25 cellular contexts compared by ENCODE assay signal in the genomic region with DNA sequence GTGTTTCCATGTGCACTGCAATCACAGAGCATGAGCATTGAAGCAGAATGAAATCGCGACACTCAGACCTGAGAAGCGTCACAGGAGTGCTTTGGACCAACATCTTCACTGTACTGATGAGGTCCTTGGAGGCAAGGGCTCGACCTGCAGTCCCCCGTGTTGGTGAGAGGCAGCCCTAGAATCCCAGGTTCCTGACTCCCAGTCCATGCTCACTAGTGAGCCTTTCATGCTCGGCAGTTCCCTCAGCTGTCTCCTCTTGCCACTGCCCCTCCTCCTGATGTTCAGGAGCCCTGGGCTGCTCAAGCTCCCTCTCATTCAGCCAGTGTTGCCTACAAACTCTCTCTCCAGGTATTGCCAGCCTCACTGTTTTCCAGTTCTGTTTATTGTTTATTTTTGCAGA.
"Had no signal": no experiment of that assay in that cellular context is flagged by ENCODE, and none has a peak within 500 bp of the region (broad histone marks: within the 10 kb centered on the region; RNA-seq: fewer than 3 reads in every experiment).

No MANE protein-coding gene starts in this region.

- H3K4me3 ChIP-seq: gastroesophageal sphincter, hepatocyte, right lobe of liver, skin epidermis, upper lobe of right lung had no signal

- H3K9me3 Mint-ChIP-seq: activated CD4-positive, alpha-beta T cell treated with anti-CD3 and anti-CD28 coated beads, Interleukin-2, amount 10 ng/mL, durations not matched to agents 7 days and 5 days had no signal

- ATAC-seq: activated CD8-positive, alpha-beta memory T cell treated with anti-CD3 and anti-CD28 coated beads, Interleukin-2, amount 10 ng/mL, durations not matched to agents 7 days and 5 days; activated CD8-positive, alpha-beta T cell treated with anti-CD3 and anti-CD28 coated beads, Interleukin-2, amount 10 ng/mL, durations not matched to agents 7 days and 5 days; activated naive CD4-positive, alpha-beta T cell treated with anti-CD3 and anti-CD28 coated beads, Interleukin-2, amount 50 U/mL, for 72 hours; activated T-cell treated with anti-CD3 and anti-CD28 coated beads, Interleukin-2, amount 50 U/mL, for 72 hours; gastroesophageal sphincter; naive thymus-derived CD8-positive, alpha-beta T cell; right lobe of liver; T-helper 17 cell; upper lobe of right lung had no signal

- H3K4me2 ChIP-seq: hepatocyte had no signal

- DNase-seq: activated CD4-positive, alpha-beta T cell treated with anti-CD3 and anti-CD28 coated beads, Interleukin-2, amount 10 ng/mL, durations not matched to agents 7 days and 5 days; activated CD4-positive, CD25-positive, alpha-beta regulatory T cell treated with anti-CD3 and anti-CD28 coated beads, Interleukin-2, amount 50 U/mL, for 72 hours; activated CD8-positive, alpha-beta memory T cell treated with anti-CD3 and anti-CD28 coated beads, Interleukin-2, amount 10 ng/mL, durations not matched to agents 7 days and 5 days; activated CD8-positive, alpha-beta T cell treated with anti-CD3 and anti-CD28 coated beads, Interleukin-2, amount 10 ng/mL, durations not matched to agents 7 days and 5 days; activated naive CD4-positive, alpha-beta T cell; activated T-cell treated with anti-CD3 and anti-CD28 coated beads, Interleukin-2, amount 50 U/mL, for 72 hours; anterior cingulate cortex; effector CD8-positive, alpha-beta T cell; left cardiac atrium; left ventricle myocardium superior; naive thymus-derived CD8-positive, alpha-beta T cell; posterior cingulate gyrus; right lobe of liver; stimulated activated CD4-positive, alpha-beta T cell treated with anti-CD3 and anti-CD28 coated beads, Interleukin-12 subunit alpha, Interleukin-12 subunit beta, amount 100 ng/mL, for 4 hours; stimulated activated CD4-positive, alpha-beta T cell treated with anti-CD3 and anti-CD28 coated beads, Interleukin-4, amount 100 ng/mL, for 1 hour; substantia nigra; T-helper 17 cell; T1000; upper lobe of right lung had no signal

- H3K4me1 ChIP-seq: right lobe of liver had no signal

- H3K27me3 Mint-ChIP-seq: activated CD4-positive, alpha-beta T cell treated with anti-CD3 and anti-CD28 coated beads, Interleukin-2, amount 10 ng/mL, durations not matched to agents 7 days and 5 days had no signal

- H3K79me2 ChIP-seq: hepatocyte had no signal

- H3K27me3 ChIP-seq: gastroesophageal sphincter, hepatocyte, right lobe of liver, upper lobe of right lung had no signal

- H3K4me1 Mint-ChIP-seq: activated CD4-positive, alpha-beta T cell treated with anti-CD3 and anti-CD28 coated beads, Interleukin-2, amount 10 ng/mL, durations not matched to agents 7 days and 5 days; activated CD8-positive, alpha-beta memory T cell treated with anti-CD3 and anti-CD28 coated beads, Interleukin-2, amount 10 ng/mL, durations not matched to agents 7 days and 5 days; naive thymus-derived CD8-positive, alpha-beta T cell; T-helper 17 cell had no signal

- H3K4me3 Mint-ChIP-seq: activated CD4-positive, alpha-beta T cell treated with anti-CD3 and anti-CD28 coated beads, Interleukin-2, amount 10 ng/mL, durations not matched to agents 7 days and 5 days; activated CD8-positive, alpha-beta memory T cell treated with anti-CD3 and anti-CD28 coated beads, Interleukin-2, amount 10 ng/mL, durations not matched to agents 7 days and 5 days; activated CD8-positive, alpha-beta T cell treated with anti-CD3 and anti-CD28 coated beads, Interleukin-2, amount 10 ng/mL, durations not matched to agents 7 days and 5 days; activated T-cell treated with anti-CD3 and anti-CD28 coated beads, Interleukin-2, amount 50 U/mL, for 72 hours; naive thymus-derived CD8-positive, alpha-beta T cell; stimulated activated naive CD8-positive, alpha-beta T cell treated with anti-CD3 and anti-CD28 coated beads, Interleukin-15, Interleukin-2, amounts not matched to agents 100 ng/mL and 50 ng/mL, for 24 hours; T-helper 17 cell had no signal

- H3K36me3 ChIP-seq: gastroesophageal sphincter, right lobe of liver, upper lobe of right lung had no signal

- H3K27ac Mint-ChIP-seq: activated CD4-positive, alpha-beta T cell treated with anti-CD3 and anti-CD28 coated beads, Interleukin-2, amount 10 ng/mL, durations not matched to agents 7 days and 5 days; activated CD8-positive, alpha-beta memory T cell treated with anti-CD3 and anti-CD28 coated beads, Interleukin-2, amount 10 ng/mL, durations not matched to agents 7 days and 5 days; activated CD8-positive, alpha-beta T cell treated with anti-CD3 and anti-CD28 coated beads, Interleukin-2, amount 10 ng/mL, durations not matched to agents 7 days and 5 days; activated T-cell treated with anti-CD3 and anti-CD28 coated beads, Interleukin-2, amount 50 U/mL, for 72 hours; naive thymus-derived CD8-positive, alpha-beta T cell; stimulated activated naive CD8-positive, alpha-beta T cell treated with anti-CD3 and anti-CD28 coated beads, Interleukin-15, Interleukin-2, amounts not matched to agents 100 ng/mL and 50 ng/mL, for 24 hours; T-helper 17 cell had no signal

- H3K36me3 Mint-ChIP-seq: activated CD8-positive, alpha-beta memory T cell treated with anti-CD3 and anti-CD28 coated beads, Interleukin-2, amount 10 ng/mL, durations not matched to agents 7 days and 5 days; activated naive CD4-positive, alpha-beta T cell treated with anti-CD3 and anti-CD28 coated beads, Interleukin-2, amount 50 U/mL, for 72 hours had no signal

- H3K27ac ChIP-seq: epithelial cell of prostate, hepatocyte, right lobe of liver, skin epidermis, upper lobe of right lung had no signal

- H2AFZ ChIP-seq: hepatocyte had no signal

- H3K9me3 ChIP-seq: right lobe of liver, upper lobe of right lung had no signal
